ENCODE assay signal across 8 cellular contexts in genomic region chr4:98657531-98658286, GRCh38. TPM values are rescaled to one million over a fixed set of nuclear protein-coding genes. Genes with fewer than 3 reads are reported as not detected.
A peak's percentile ranks its signal among the peaks of the same experiment; 100 is the strongest.
DNase-seq lines count a peak whose midpoint lies in the region; ATAC-seq and TF ChIP-seq lines count a peak whose summit lies in the region.

No MANE protein-coding gene starts in this region.

- ATAC-seq in GM21723 (IDR thresholded peaks at IDR 0.05; ENCODE audit: unreplicated experiment) (peak; percentile 23), left colon (peak; percentile 21)

- no TSS peak for BruUV-seq in Calu3 (replicated peaks; lab: Mats Ljungman, UMichigan)

- peaks cover 19% of the 10 kb centered on the region for H3K36me3 Mint-ChIP-seq in Calu3 (ENCODE audit: insufficient read depth, unreplicated experiment)

- peaks cover 10% of the 10 kb centered on the region for H3K27me3 Mint-ChIP-seq in Calu3 (ENCODE audit: unreplicated experiment)

- peak overlapping the region; percentile 57 for H3K27ac Mint-ChIP-seq in Calu3 (ENCODE audit: unreplicated experiment)

- peaks cover 71% of the 10 kb centered on the region for H3K4me1 Mint-ChIP-seq in Calu3 (ENCODE audit: low read depth, unreplicated experiment)

- no peaks in the 10 kb centered on the region for H3K9me3 Mint-ChIP-seq in Calu3 (ENCODE audit: low read depth, unreplicated experiment)

- intact Hi-C loops in Calu3 (cut with micrococcal nuclease; ENCODE audit: unreplicated experiment): loop anchor here (10.0 kb wide), 1 partner anchor 277 kb away; no protein-coding TSS in a partner anchor
- intact Hi-C loops in left colon (cut with DNase I, micrococcal nuclease): no loop called here

- CTCF ChIA-PET in Calu3 (lab: Charles Lee): interaction anchor here (0.6 kb wide), 1 partner anchor 51 kb away, joined by 4 read pairs; no protein-coding TSS in a partner anchor

- peak overlapping the region; percentile 86 for H3K4me3 Mint-ChIP-seq in Calu3 (ENCODE audit: low read depth, unreplicated experiment)

- DNase-seq in Calu3 (no peak), M059J (ENCODE audit: low read depth) (peak; percentile 81), UCSD-AML1 (lab: John Stamatoyannopoulos, UW; ENCODE audit: unreplicated experiment) (peak; percentile 60), choroid plexus epithelial cell (ENCODE audit: low read depth) (peak; percentile 66), left colon (peak in 1 of 2 donors; percentile 50), DMS79 treated with DMSO at 0.1 percent for 48 hours (lab: John Stamatoyannopoulos, UW) (no peak)
- DNase-seq in stimulated activated CD4-positive, alpha-beta T cell treated with anti-CD3 and anti-CD28 coated beads, Interleukin-2, amount 100 ng/mL, for 4 hours (ENCODE audit: low read depth): peak; percentile 14

- peak overlapping the region; percentile 85 for H3K4me3 ChIP-seq in choroid plexus epithelial cell (ENCODE audit: low read depth, low read length)

- TF ChIP-seq CTCF in Calu3 (IDR thresholded peaks at IDR 0.05; ENCODE audit: unreplicated experiment): no peak
- TF ChIP-seq CTCF in choroid plexus epithelial cell (conservative IDR thresholded peaks at IDR 0.05; ENCODE audit: low read depth, low read length): no peak

RNA-seq across cellular contexts. Expression of gene TSPAN5, which starts 0.7 kb away (rescaled TPM):
- total RNA-seq in Calu3 (2022) (4.4 and 4.8 TPM in 2 replicates), left colon (1 to 10 TPM; 2.8 to 6.9 TPM)
- total RNA-seq in M059J (2014; rRNA removed; shearing (Covaris generic)): 27.7 and 39.0 TPM in 2 replicates

Comparison
In these comparisons a context has a peak if more than half of its experiments do, and no peak if none do; other contexts are left out.
1. DNase-seq: peak in M059J (single experiment), UCSD-AML1 (single experiment), choroid plexus epithelial cell (single experiment) and stimulated activated CD4-positive, alpha-beta T cell treated with anti-CD3 and anti-CD28 coated beads, Interleukin-2, amount 100 ng/mL, for 4 hours (single experiment); none in Calu3 (single experiment) and DMS79 treated with DMSO at 0.1 percent for 48 hours (single experiment).